ENCODE assay signal across 8 cellular contexts in genomic region chr11:134253189-134253993, GRCh38. TPM values are rescaled to one million over a fixed set of nuclear protein-coding genes. Genes with fewer than 3 reads are reported as not detected.
DNase-seq lines count a peak whose midpoint lies in the region; ATAC-seq and TF ChIP-seq lines count a peak whose summit lies in the region.

Gene ACAD8 (plus strand): TSS chr11:134253568. CDS start chr11:134253601, 33 bp downstream.
Gene THYN1 (minus strand): TSS chr11:134253352. CDS start chr11:134252882, 470 bp downstream.

- peaks cover 34% of the 10 kb centered on the region for H3K36me3 ChIP-seq in thymus (ENCODE audit: control insufficient read depth, insufficient read depth)

- peak within 1 kb of the TSS; percentile 89 for H3K27ac Mint-ChIP-seq in activated naive CD8-positive, alpha-beta T cell
- H3K27ac Mint-ChIP-seq in osteocyte (ENCODE audit: unreplicated experiment): peak within 1 kb of the TSS; percentile 73

- peaks cover 2% of the 10 kb centered on the region for H3K36me3 Mint-ChIP-seq in activated naive CD8-positive, alpha-beta T cell
- peaks cover 12% of the 10 kb centered on the region for H3K36me3 Mint-ChIP-seq in osteocyte (ENCODE audit: unreplicated experiment)

- peaks cover 34% of the 10 kb centered on the region for H3K4me1 Mint-ChIP-seq in activated naive CD8-positive, alpha-beta T cell (ENCODE audit: low read depth)
- peaks cover 20% of the 10 kb centered on the region for H3K4me1 Mint-ChIP-seq in osteocyte (ENCODE audit: unreplicated experiment)

- no peaks in the 10 kb centered on the region for H3K9me3 Mint-ChIP-seq in activated naive CD8-positive, alpha-beta T cell (ENCODE audit: low read depth)
- H3K9me3 Mint-ChIP-seq in osteocyte (ENCODE audit: unreplicated experiment): no peaks in the 10 kb centered on the region

- H3K4me1 ChIP-seq in thymus (ENCODE audit: control insufficient read depth, insufficient read depth, low read length): peaks cover 9% of the 10 kb centered on the region

- H3K9me3 ChIP-seq in thymus (ENCODE audit: control insufficient read depth): no peaks in the 10 kb centered on the region

- peak; percentile 79 for TF ChIP-seq POLR2A in GM10847 (IDR thresholded peaks at IDR 0.05; ENCODE audit: extremely low read depth, insufficient read length)

- H3K4me3 ChIP-seq in thymus (ENCODE audit: low read length): peak within 1 kb of the TSS; percentile 63

- no peaks in the 10 kb centered on the region for H3K27me3 ChIP-seq in thymus (ENCODE audit: control insufficient read depth, insufficient read depth)

- H3K4me3 Mint-ChIP-seq in activated naive CD8-positive, alpha-beta T cell: peak within 1 kb of the TSS; percentile 96
- peak within 1 kb of the TSS; percentile 86 for H3K4me3 Mint-ChIP-seq in osteocyte (ENCODE audit: unreplicated experiment)

- peak; percentile 100 for DNase-seq in NCI-H1105 (lab: John Stamatoyannopoulos, UW)
- peak; percentile 91 for DNase-seq in SKM-1 treated with dmso at 0.1 percent for 144 hours (lab: John Stamatoyannopoulos, UW; ENCODE audit: unreplicated experiment)
- peak; percentile 93 for DNase-seq in glomerular visceral epithelial cell (ENCODE audit: extremely low spot score)
- peak; percentile 98 for DNase-seq in osteocyte (ENCODE audit: extremely low spot score, unreplicated experiment)

- WGBS in thymus: under 1% methylated on average over 69 of the region's 70 CpGs

- peak within 1 kb of the TSS; percentile 91 for H3K27ac ChIP-seq in thymus (ENCODE audit: low read depth)

- H3K27me3 Mint-ChIP-seq in activated naive CD8-positive, alpha-beta T cell: no peaks in the 10 kb centered on the region
- H3K27me3 Mint-ChIP-seq in osteocyte (ENCODE audit: unreplicated experiment): no peaks in the 10 kb centered on the region

- TF ChIP-seq CTCF in osteocyte (IDR thresholded peaks at IDR 0.05): no peak

- ATAC-seq in HG02623 (IDR thresholded peaks at IDR 0.05; ENCODE audit: unreplicated experiment): peak; percentile 99

RNA-seq across cellular contexts. Expression of gene ACAD8, which starts in this region (rescaled TPM):
- total RNA-seq in osteocyte: 25.5 and 26.8 TPM in 2 replicates
- polyA plus RNA-seq in thymus: 37.9 TPM

RNA-seq across cellular contexts. Expression of gene THYN1, which starts in this region (rescaled TPM):
- total RNA-seq in osteocyte: 32.6 and 33.9 TPM in 2 replicates
- polyA plus RNA-seq in thymus: 78.4 TPM

Comparison
In these comparisons a context has a peak if more than half of its experiments do, and no peak if none do; other contexts are left out.
1. Peak in every context shown above with its lines: DNase-seq, ATAC-seq, H3K4me3 ChIP-seq and H3K27ac ChIP-seq.